ENCODE assay signal across 26 cellular contexts in genomic region chr10:14678637-14679036, GRCh38.
"Had no signal": no experiment of that assay in that cellular context is flagged by ENCODE, and none has a peak within 500 bp of the region (broad histone marks: within the 10 kb centered on the region; RNA-seq: fewer than 3 reads in every experiment).

No MANE protein-coding gene starts in this region.

- DNase-seq: colonic mucosa; effector CD8-positive, alpha-beta T cell; endodermal cell; foreskin keratinocyte; heart left ventricle; kidney; occipital lobe; ovary; posterior cingulate gyrus; psoas muscle; right cardiac atrium; sigmoid colon; transverse colon; upper lobe of right lung; uterus had no signal

- H3K4me3 Mint-ChIP-seq: dendritic cell treated with granulocyte-macrophage colony-stimulating factor and Interleukin-4, amounts not matched to agents 40 ng/mL and 50 ng/mL, for 4 days; endodermal cell; memory B cell; nephron; stimulated activated naive CD8-positive, alpha-beta T cell treated with anti-CD3 and anti-CD28 coated beads, Interleukin-15, Interleukin-2, amounts not matched to agents 100 ng/mL and 50 ng/mL, for 24 hours had no signal

- H3K27me3 ChIP-seq: colonic mucosa, esophagus muscularis mucosa, gastroesophageal sphincter, hepatocyte, ovary, sigmoid colon, suprapubic skin, transverse colon, upper lobe of right lung, uterus had no signal

- H3K4me3 ChIP-seq: colonic mucosa, esophagus muscularis mucosa, gastroesophageal sphincter, heart left ventricle, hepatocyte, lung, ovary, psoas muscle, sigmoid colon, suprapubic skin, transverse colon, upper lobe of right lung, uterus had no signal

- H3K27ac Mint-ChIP-seq: dendritic cell treated with granulocyte-macrophage colony-stimulating factor and Interleukin-4, amounts not matched to agents 40 ng/mL and 50 ng/mL, for 4 days; endodermal cell; memory B cell; nephron; stimulated activated naive CD8-positive, alpha-beta T cell treated with anti-CD3 and anti-CD28 coated beads, Interleukin-15, Interleukin-2, amounts not matched to agents 100 ng/mL and 50 ng/mL, for 24 hours had no signal

- H3K9me3 ChIP-seq: colonic mucosa, esophagus muscularis mucosa, gastroesophageal sphincter, heart left ventricle, ovary, psoas muscle, sigmoid colon, suprapubic skin, transverse colon, upper lobe of right lung, uterus had no signal

- ATAC-seq: foreskin keratinocyte, gastroesophageal sphincter, heart left ventricle, left lobe of liver, psoas muscle, right cardiac atrium, upper lobe of right lung had no signal

- H3K36me3 ChIP-seq: colonic mucosa, esophagus muscularis mucosa, gastroesophageal sphincter, heart left ventricle, ovary, sigmoid colon, suprapubic skin, transverse colon, upper lobe of right lung, uterus had no signal

- H3K36me3 Mint-ChIP-seq: memory B cell had no signal

- H3K27me3 Mint-ChIP-seq: memory B cell; stimulated activated naive CD8-positive, alpha-beta T cell treated with anti-CD3 and anti-CD28 coated beads, Interleukin-15, Interleukin-2, amounts not matched to agents 100 ng/mL and 50 ng/mL, for 24 hours had no signal

- H3K4me2 ChIP-seq: hepatocyte had no signal

- H2AFZ ChIP-seq: hepatocyte had no signal

- H3K4me1 ChIP-seq: colonic mucosa, esophagus muscularis mucosa, foreskin keratinocyte, gastroesophageal sphincter, psoas muscle, uterus had no signal

- H3K9me3 Mint-ChIP-seq: dendritic cell treated with granulocyte-macrophage colony-stimulating factor and Interleukin-4, amounts not matched to agents 40 ng/mL and 50 ng/mL, for 4 days; endodermal cell; memory B cell; nephron; stimulated activated naive CD8-positive, alpha-beta T cell treated with anti-CD3 and anti-CD28 coated beads, Interleukin-15, Interleukin-2, amounts not matched to agents 100 ng/mL and 50 ng/mL, for 24 hours had no signal

- H3K79me2 ChIP-seq: hepatocyte had no signal

- H3K27ac ChIP-seq: colonic mucosa, epithelial cell of prostate, esophagus muscularis mucosa, foreskin keratinocyte, gastroesophageal sphincter, heart left ventricle, hepatocyte, ovary, psoas muscle, sigmoid colon, suprapubic skin, transverse colon, upper lobe of right lung, uterus had no signal
